14 cellular contexts compared by ENCODE assay signal in genomic region chr4:118869808-118870342, GRCh38. TPM values are rescaled to one million over a fixed set of nuclear protein-coding genes. Genes with fewer than 3 reads are reported as not detected.
DNase-seq lines count a peak whose midpoint lies in the region; ATAC-seq and TF ChIP-seq lines count a peak whose summit lies in the region.
"Had no signal": no experiment of that assay in that cellular context is flagged by ENCODE, and none has a peak within 500 bp of the region (broad histone marks: within the 10 kb centered on the region; RNA-seq: fewer than 3 reads in every experiment).

No MANE protein-coding gene starts in this region.

- H3K4me1 ChIP-seq in GM23248 (ENCODE audit: insufficient read depth): peaks cover 31% of the 10 kb centered on the region
- peaks cover 9 to 13% of the 10 kb centered on the region in 2 experiments; a peak in 3 of 4 replicates for H3K4me1 ChIP-seq in SK-N-SH (ENCODE audit: control insufficient read depth in 1 of 2, insufficient read depth in 2 of 2, low read depth in 1 of 2, low read length in 1 of 2)
- H3K4me1 ChIP-seq in BE2C: peaks cover 6% of the 10 kb centered on the region

- POLR2A ChIA-PET in SK-N-SH (lab: Yijun Ruan, JAX): interaction anchor here (0.7 kb wide), 1 partner anchor 19 kb away, joined by 4 read pairs; the partner anchor contains the start of gene SYNPO2

- H3K36me3 ChIP-seq in GM23248 (ENCODE audit: low read depth) (no peaks in the 10 kb centered on the region), SK-N-SH (replicated peaks in 1 of 2; ENCODE audit: control insufficient read depth in 1 of 2, insufficient read depth in 2 of 2, low read length in 1 of 2) (no peaks in the 10 kb centered on the region), BE2C (no peaks in the 10 kb centered on the region)

- H3K9ac ChIP-seq in GM23248 (peak overlapping the region; percentile 6; the same call in 1 of the 2 replicates), SK-N-SH (no peak overlapping the region)

- no peak for ATAC-seq in GM19328 (IDR thresholded peaks at IDR 0.05; ENCODE audit: unreplicated experiment)
- ATAC-seq: stimulated activated naive CD8-positive, alpha-beta T cell treated with anti-CD3 and anti-CD28 coated beads, Interleukin-15, amount 100 ng/mL, for 72 hours had no signal

- DNase-seq in GM23248: peak; percentile 72
- DNase-seq in SK-N-SH: no peak
- peak; percentile 79 for DNase-seq in fibroblast of mammary gland (ENCODE audit: low read depth)
- peak; percentile 23 for DNase-seq in non-pigmented ciliary epithelial cell (ENCODE audit: low read depth)
- no peak for DNase-seq in stimulated activated naive CD4-positive, alpha-beta T cell treated with Interleukin-2 at 50 U/mL for 16 hours (lab: John Stamatoyannopoulos, UW)
- DNase-seq in NCI-H345 treated with DMSO at 0.1 percent for 48 hours (lab: John Stamatoyannopoulos, UW; ENCODE audit: unreplicated experiment): no peak
- no peak for DNase-seq in BE2C
- DNase-seq: activated CD4-positive, alpha-beta T cell treated with anti-CD3 and anti-CD28 coated beads, Interleukin-2, amount 50 U/mL, for 1 hour; activated naive CD4-positive, alpha-beta T cell; NCI-H1694; stimulated activated CD4-positive, alpha-beta T cell treated with anti-CD3 and anti-CD28 coated beads, Interleukin-4, amount 100 ng/mL, for 1 hour; stimulated activated naive CD8-positive, alpha-beta T cell treated with anti-CD3 and anti-CD28 coated beads, Interleukin-15, amount 100 ng/mL, for 72 hours had no signal

- 27 to 33% methylated on average over 2 of the region's 2 CpGs for WGBS in GM23248 (ENCODE audit: low coverage in 1 of 2, low lambda C conversion rate in 2 of 2, missing lambda C conversion rate in 2 of 2), 2 experiments
- WGBS in SK-N-SH (ENCODE audit: low lambda C conversion rate): 53% methylated on average over 2 of the region's 2 CpGs

- TF ChIP-seq RAD21 in SK-N-SH (IDR thresholded peaks at IDR 0.05; ENCODE audit: low read length): no peak

- H3K27ac ChIP-seq in GM23248 (peak overlapping the region; percentile 45), SK-N-SH (ENCODE audit: low read depth in 2 of 2, low read length in 1 of 2) (peak overlapping the region; percentile 45 to 84)

- H3F3A ChIP-seq in GM23248 (ENCODE audit: insufficient read depth) (peaks cover 25% of the 10 kb centered on the region), SK-N-SH (replicated peaks; ENCODE audit: insufficient read depth) (peaks cover 26% of the 10 kb centered on the region)

- no peak for TF ChIP-seq CTCF in SK-N-SH (IDR thresholded peaks at IDR 0.05)
- TF ChIP-seq CTCF in fibroblast of mammary gland (conservative IDR thresholded peaks at IDR 0.05; ENCODE audit: control insufficient read depth, insufficient read depth, low read depth, low read length): no peak
- TF ChIP-seq CTCF in BE2C (IDR thresholded peaks at IDR 0.05; ENCODE audit: low read depth, low read length): no peak

- in situ Hi-C loops in GM23248 (cut with MboI): no loop called here

- peak overlapping the region; percentile 46 for H3K4me2 ChIP-seq in GM23248 (ENCODE audit: unreplicated experiment)
- no peak overlapping the region; the same call in 1 of the 2 replicates for H3K4me2 ChIP-seq in SK-N-SH

- H3K27me3 ChIP-seq in GM23248 (replicated peaks; ENCODE audit: insufficient read depth): no peaks in the 10 kb centered on the region
- H3K27me3 ChIP-seq in SK-N-SH (ENCODE audit: insufficient read depth): no peaks in the 10 kb centered on the region
- no peaks in the 10 kb centered on the region for H3K27me3 ChIP-seq in BE2C

- H3K4me3 ChIP-seq in GM23248 (no peak overlapping the region), SK-N-SH (ENCODE audit: low read depth in 2 of 2, low read length in 1 of 2) (no peak overlapping the region), fibroblast of mammary gland (ENCODE audit: control insufficient read depth, low read depth, low read length) (no peak overlapping the region), BE2C (ENCODE audit: low read depth, low read length) (no peak overlapping the region)

- H4K20me1 ChIP-seq in GM23248 (ENCODE audit: insufficient read depth) (no peaks in the 10 kb centered on the region), SK-N-SH (ENCODE audit: insufficient read depth) (no peaks in the 10 kb centered on the region)

- H3K9me2 ChIP-seq in GM23248 (ENCODE audit: insufficient read depth) (no peaks in the 10 kb centered on the region), SK-N-SH (no peaks in the 10 kb centered on the region)

- CTCF ChIA-PET in SK-N-SH (lab: Yijun Ruan, JAX): interaction anchor here (1.0 to 5.4 kb wide), 4 partner anchors 19 to 99 kb away, joined by 3 to 30 read pairs (median 6); partner anchors contain the start of gene SYNPO2

- no peaks in the 10 kb centered on the region for H3K79me2 ChIP-seq in GM23248 (ENCODE audit: insufficient read depth)
- H3K79me2 ChIP-seq in SK-N-SH (ENCODE audit: insufficient read depth): no peaks in the 10 kb centered on the region

- H2AFZ ChIP-seq in GM23248 (peak overlapping the region; percentile 56), SK-N-SH (ENCODE audit: low read depth) (peak overlapping the region; percentile 84)

- TF ChIP-seq EP300 in SK-N-SH (IDR thresholded peaks at IDR 0.05; ENCODE audit: borderline replicate concordance in 1 of 2, low read depth in 1 of 2, low read length in 1 of 2): no peak

- H3K9me3 ChIP-seq in GM23248 (ENCODE audit: low read depth): no peaks in the 10 kb centered on the region
- H3K9me3 ChIP-seq in SK-N-SH: no peaks in the 10 kb centered on the region; the same call in 1 of the 2 replicates
- H3K9me3 ChIP-seq in BE2C: peaks cover 1% of the 10 kb centered on the region; the same call in 1 of the 2 replicates

TF ChIP-seq in SK-N-SH, 30 proteins besides CTCF, POLR2A, EP300 and RAD21:
- peak; percentile 12; the same call in 1 of the 2 replicates for TF ChIP-seq TCF12 (IDR thresholded peaks at IDR 0.05)
- TF ChIP-seq CHD2 (IDR thresholded peaks at IDR 0.05; ENCODE audit: low read length, partially characterized antibody): no peak
- no peak for TF ChIP-seq MEF2A (IDR thresholded peaks at IDR 0.05; ENCODE audit: borderline replicate concordance, low read depth)

RNA-seq across cellular contexts. Expression of gene SYNPO2, which starts 18.8 kb away (rescaled TPM):
- total RNA-seq in GM23248 (2014; rRNA removed; shearing (Covaris generic)): 4.3 and 5.0 TPM in 2 replicates
- polyA plus RNA-seq in GM23248 (2016; fragmentation: Nextera tagmentation; extraction: Ambion mirVana) (3.1 and 3.2 TPM in 2 replicates), SK-N-SH (2012; rRNA removed) (7.2 and 10.8 TPM in 2 replicates)
- 10.9 and 14.7 TPM in 2 replicates for polyA plus RNA-seq in SK-N-SH (2012; cell fraction: cytosol; rRNA removed)
- polyA plus RNA-seq in SK-N-SH (2012; cell fraction: nucleus; rRNA removed): 6.6 and 10.1 TPM in 2 replicates
- 18.4 TPM for polyA plus RNA-seq in BE2C (2012; ENCODE audit: insufficient read depth, insufficient read length, low read depth)
- polyA plus RNA-seq: CD14-positive monocyte had no signal

RNA-seq across cellular contexts. Expression of gene SEC24D, which starts 33.9 kb away (rescaled TPM):
- total RNA-seq in GM23248 (2014; rRNA removed; shearing (Covaris generic)): 148 and 166 TPM in 2 replicates
- polyA plus RNA-seq in GM23248 (2016; fragmentation: Nextera tagmentation; extraction: Ambion mirVana) (131 and 136 TPM in 2 replicates), SK-N-SH (2012; rRNA removed) (30.4 and 32.2 TPM in 2 replicates)
- polyA plus RNA-seq in SK-N-SH (2012; cell fraction: cytosol; rRNA removed): 44.4 and 51.4 TPM in 2 replicates
- 28.7 and 75.4 TPM in 2 replicates for polyA plus RNA-seq in SK-N-SH (2012; cell fraction: nucleus; rRNA removed)
- polyA plus RNA-seq in BE2C (2012; ENCODE audit: insufficient read depth, insufficient read length, low read depth): 25.3 TPM

Comparison
In these comparisons a context has a peak if more than half of its experiments do, and no peak if none do; other contexts are left out.
1. DNase-seq: peak in GM23248 (single experiment), fibroblast of mammary gland (single experiment) and non-pigmented ciliary epithelial cell (single experiment); none in SK-N-SH (single experiment), stimulated activated naive CD4-positive, alpha-beta T cell treated with Interleukin-2 at 50 U/mL for 16 hours (single experiment), NCI-H345 treated with DMSO at 0.1 percent for 48 hours (single experiment) and BE2C (single experiment).